Comparison of ENCODE assay signal across 12 cellular contexts in the genomic region with DNA sequence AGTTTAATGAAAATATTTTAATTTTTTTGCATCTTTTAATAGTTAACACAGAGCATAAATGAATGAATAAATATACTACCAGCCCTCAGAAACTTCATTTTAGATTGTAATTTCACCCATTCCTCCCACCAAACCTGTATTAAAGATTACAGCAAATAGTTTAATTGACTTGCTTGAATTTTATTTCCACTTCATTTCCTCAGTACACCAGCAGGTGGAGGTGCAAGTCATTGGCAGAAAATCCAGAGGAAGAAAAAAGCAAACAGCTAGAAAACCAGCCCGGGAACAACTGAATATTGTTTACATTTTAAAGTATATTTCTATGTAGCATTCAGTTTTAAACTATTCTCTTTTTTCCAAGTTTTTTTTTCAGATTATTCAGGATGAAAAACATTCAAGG.
DNase-seq lines count a peak whose midpoint lies in the region; ATAC-seq and TF ChIP-seq lines count a peak whose summit lies in the region.
"Had no signal": no experiment of that assay in that cellular context is flagged by ENCODE, and none has a peak within 500 bp of the region (broad histone marks: within the 10 kb centered on the region; RNA-seq: fewer than 3 reads in every experiment).

No MANE protein-coding gene starts in this region.

- no peak for ATAC-seq in HG02852 (IDR thresholded peaks at IDR 0.05; ENCODE audit: unreplicated experiment)
- ATAC-seq: left colon had no signal

- no peaks in the 10 kb centered on the region for H3K27me3 ChIP-seq in brain microvascular endothelial cell (replicated peaks)
- H3K27me3 ChIP-seq: BLaER1 had no signal

- in situ Hi-C loops in brain microvascular endothelial cell (cut with HindIII; ENCODE audit: low pct_ligation_motif_present, low sequenced_read_pairs), result no loop called here

- no peak overlapping the region for H3K4me3 Mint-ChIP-seq in progenitor cell of endocrine pancreas (ENCODE audit: low read depth)
- H3K4me3 Mint-ChIP-seq: activated CD4-positive, alpha-beta T cell treated with anti-CD3 and anti-CD28 coated beads, Interleukin-2, amount 10 ng/mL, durations not matched to agents 24 days and 14 days; stimulated activated naive CD8-positive, alpha-beta T cell treated with anti-CD3 and anti-CD28 coated beads, Interleukin-15, Interleukin-2, amounts not matched to agents 100 ng/mL and 50 ng/mL, for 24 hours had no signal

- peak; percentile 7 for DNase-seq in NCI-H2227 (lab: John Stamatoyannopoulos, UW; ENCODE audit: unreplicated experiment)
- no peak for DNase-seq in NCI-H2227 treated with DMSO at 0.1 percent for 48 hours (lab: John Stamatoyannopoulos, UW)
- DNase-seq in brain microvascular endothelial cell, result no peak
- DNase-seq in progenitor cell of endocrine pancreas (ENCODE audit: low spot score, unreplicated experiment), result no peak
- DNase-seq in hippocampal formation (lab: John Stamatoyannopoulos, UW), result no peak
- no peak for DNase-seq in MV-4-11 (lab: John Stamatoyannopoulos, UW)
- DNase-seq: activated CD4-positive, alpha-beta T cell treated with anti-CD3 and anti-CD28 coated beads, Interleukin-2, amount 10 ng/mL, durations not matched to agents 24 days and 14 days; left colon had no signal

- H3K27ac Mint-ChIP-seq in progenitor cell of endocrine pancreas, result no peak overlapping the region
- H3K27ac Mint-ChIP-seq: activated CD4-positive, alpha-beta T cell treated with anti-CD3 and anti-CD28 coated beads, Interleukin-2, amount 10 ng/mL, durations not matched to agents 24 days and 14 days; stimulated activated naive CD8-positive, alpha-beta T cell treated with anti-CD3 and anti-CD28 coated beads, Interleukin-15, Interleukin-2, amounts not matched to agents 100 ng/mL and 50 ng/mL, for 24 hours had no signal

- H3K36me3 Mint-ChIP-seq in progenitor cell of endocrine pancreas (ENCODE audit: insufficient read depth), result no peaks in the 10 kb centered on the region

- H3K4me1 Mint-ChIP-seq in progenitor cell of endocrine pancreas (ENCODE audit: low read depth), result no peaks in the 10 kb centered on the region
- H3K4me1 Mint-ChIP-seq: activated CD4-positive, alpha-beta T cell treated with anti-CD3 and anti-CD28 coated beads, Interleukin-2, amount 10 ng/mL, durations not matched to agents 24 days and 14 days had no signal

- no peak overlapping the region for H3K4me3 ChIP-seq in brain microvascular endothelial cell (ENCODE audit: low read depth, low read length)
- H3K4me3 ChIP-seq: BLaER1 had no signal

- no peaks in the 10 kb centered on the region for H3K9me3 Mint-ChIP-seq in progenitor cell of endocrine pancreas (ENCODE audit: low read depth)
- H3K9me3 Mint-ChIP-seq: activated CD4-positive, alpha-beta T cell treated with anti-CD3 and anti-CD28 coated beads, Interleukin-2, amount 10 ng/mL, durations not matched to agents 24 days and 14 days; stimulated activated naive CD8-positive, alpha-beta T cell treated with anti-CD3 and anti-CD28 coated beads, Interleukin-15, Interleukin-2, amounts not matched to agents 100 ng/mL and 50 ng/mL, for 24 hours had no signal

- H3K27me3 Mint-ChIP-seq in progenitor cell of endocrine pancreas, result peaks cover 44% of the 10 kb centered on the region
- H3K27me3 Mint-ChIP-seq: activated CD4-positive, alpha-beta T cell treated with anti-CD3 and anti-CD28 coated beads, Interleukin-2, amount 10 ng/mL, durations not matched to agents 24 days and 14 days had no signal

- no peaks in the 10 kb centered on the region for H3K36me3 ChIP-seq in brain microvascular endothelial cell (replicated peaks)
- H3K36me3 ChIP-seq: BLaER1 had no signal

- TF ChIP-seq CTCF in LNCAP (IDR thresholded peaks at IDR 0.05) (peak; percentile 49), brain microvascular endothelial cell (IDR thresholded peaks at IDR 0.05; ENCODE audit: low read depth, low read length, missing control alignments) (peak; percentile 13), progenitor cell of endocrine pancreas (IDR thresholded peaks at IDR 0.05; ENCODE audit: unreplicated experiment) (peak; percentile 69)

- H3K27ac ChIP-seq in brain microvascular endothelial cell, result no peak overlapping the region
- H3K27ac ChIP-seq: BLaER1 had no signal

Comparison
In these comparisons a context has a peak if more than half of its experiments do, and no peak if none do; other contexts are left out.
1. CTCF ChIP-seq: peak in every context shown above with its lines; median percentile 69 in progenitor cell of endocrine pancreas; 49 in LNCAP; 13 in brain microvascular endothelial cell.